ENCODE assay signal across 7 cellular contexts in genomic region chr10:112487964-112488363, GRCh38.
"Had no signal": no experiment of that assay in that cellular context is flagged by ENCODE, and none has a peak within 500 bp of the region (broad histone marks: within the 10 kb centered on the region; RNA-seq: fewer than 3 reads in every experiment).

No MANE protein-coding gene starts in this region.

- DNase-seq: IMR-90, KBM-7, KG1 had no signal

- H3K27ac ChIP-seq: HL-60 had no signal

- ATAC-seq: HepG2, K562 had no signal

- H3K4me3 ChIP-seq: K562 had no signal

- FAIRE-seq: HepG2, HTR-8/SVneo, K562 had no signal
